In genomic region chr11:121366970-121367369, GRCh38 we compare ENCODE assay signal across 11 cellular contexts.
DNase-seq lines count a peak whose midpoint lies in the region; ATAC-seq, FAIRE-seq and TF ChIP-seq lines count a peak whose summit lies in the region.
"Had no signal": no experiment of that assay in that cellular context is flagged by ENCODE, and none has a peak within 500 bp of the region (broad histone marks: within the 10 kb centered on the region; RNA-seq: fewer than 3 reads in every experiment).

No MANE protein-coding gene starts in this region.

- no peak for FAIRE-seq in RCC 7860 (lab: Jason Lieb, UNC)

- in situ Hi-C loops in GM13977 (cut with MboI; ENCODE audit: low pct_unique_long_range_greater_than_20kb, low sequenced_read_pairs, unreplicated experiment): no loop called here

- peak; percentile 23 for ATAC-seq in GM19452 (IDR thresholded peaks at IDR 0.05; ENCODE audit: unreplicated experiment)
- peak; percentile 34 for ATAC-seq in left lung
- no peak for ATAC-seq in GM18519 (IDR thresholded peaks at IDR 0.05; ENCODE audit: low FRiP score, unreplicated experiment)

- H3K4me1 ChIP-seq in left lung: peaks cover 0 to 15% of the 10 kb centered on the region in 2 donors

- TF ChIP-seq CTCF in left lung (IDR thresholded peaks at IDR 0.05): no peak
- TF ChIP-seq CTCF in GM13977 (IDR thresholded peaks at IDR 0.05; ENCODE audit: extremely low read depth, insufficient read depth, missing control alignments): no peak

- no peaks in the 10 kb centered on the region for H3K27me3 ChIP-seq in left lung
- H3K27me3 ChIP-seq: colonic mucosa had no signal

- no peak overlapping the region for H3K4me3 ChIP-seq in left lung
- H3K4me3 ChIP-seq: colonic mucosa had no signal

- no peak overlapping the region for H3K27ac ChIP-seq in left lung
- H3K27ac ChIP-seq: colonic mucosa had no signal

- intact Hi-C loops in left lung (cut with DNase I): no loop called here

- no peaks in the 10 kb centered on the region for H3K36me3 ChIP-seq in left lung
- H3K36me3 ChIP-seq: colonic mucosa had no signal

- H3K9me3 ChIP-seq in left lung: no peaks in the 10 kb centered on the region
- H3K9me3 ChIP-seq: colonic mucosa had no signal

- DNase-seq in DMS79 treated with DMSO at 0.1 percent for 48 hours (lab: John Stamatoyannopoulos, UW): peak; percentile 99
- peak; percentile 75 for DNase-seq in NCI-H187 treated with DMSO at 0.1 percent for 48 hours (lab: John Stamatoyannopoulos, UW)
- no peak for DNase-seq in left lung
- DNase-seq in RCC 7860 (ENCODE audit: low spot score): no peak
- DNase-seq in GM13977 (ENCODE audit: low spot score): no peak
- DNase-seq in AG20443 (ENCODE audit: low spot score): no peak
- DNase-seq: activated CD4-positive, alpha-beta T cell treated with anti-CD3 and anti-CD28 coated beads for 1 hour; colonic mucosa; NCI-H226 had no signal

Comparison
In these comparisons a context has a peak if more than half of its experiments do, and no peak if none do; other contexts are left out.
1. DNase-seq: peak in DMS79 treated with DMSO at 0.1 percent for 48 hours (single experiment) and NCI-H187 treated with DMSO at 0.1 percent for 48 hours (single experiment); none in left lung (0 of 2), RCC 7860 (single experiment), GM13977 (single experiment) and AG20443 (single experiment).